16 cellular contexts compared by ENCODE assay signal in the genomic region with DNA sequence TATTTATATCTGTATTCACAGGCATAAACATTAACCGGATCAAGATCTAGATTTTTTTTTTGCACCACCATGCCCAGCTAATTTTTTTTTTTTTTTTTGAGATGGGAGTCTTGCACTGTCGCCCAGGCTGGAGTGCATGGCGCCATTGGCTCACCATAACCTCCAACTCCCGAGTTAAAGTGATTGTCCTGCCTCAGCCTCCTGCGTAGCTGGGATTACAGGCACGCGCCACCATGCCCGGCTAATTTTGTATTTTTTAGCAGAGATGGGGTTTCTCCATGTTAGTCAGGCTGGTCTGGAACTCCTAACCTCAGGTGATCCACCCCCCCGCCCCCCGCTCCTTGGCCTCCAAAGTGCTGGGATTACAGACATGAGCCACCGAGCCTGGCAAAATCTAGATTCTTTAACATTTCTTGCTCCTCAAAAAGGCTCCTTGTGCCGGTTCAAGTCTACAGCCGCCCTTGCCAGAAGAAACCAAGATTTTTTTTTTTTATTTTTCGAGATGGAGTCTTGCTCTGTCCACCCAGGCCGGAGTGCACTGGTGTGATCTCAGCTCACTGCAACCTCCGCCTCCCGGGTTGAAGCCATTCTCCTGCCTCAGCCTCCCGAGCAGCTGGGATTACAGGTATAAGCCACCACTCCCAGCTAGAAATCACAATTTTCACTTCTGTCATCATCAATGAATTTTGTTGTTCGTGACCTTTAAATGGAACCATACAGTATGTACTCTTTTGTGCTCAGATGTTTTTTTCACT. TPM values are rescaled to one million over a fixed set of nuclear protein-coding genes. Genes with fewer than 3 reads are reported as not detected.
A peak's percentile ranks its signal among the peaks of the same experiment; 100 is the strongest.
DNase-seq lines count a peak whose midpoint lies in the region; ATAC-seq, FAIRE-seq and TF ChIP-seq lines count a peak whose summit lies in the region.
"Had no signal": no experiment of that assay in that cellular context is flagged by ENCODE, and none has a peak within 500 bp of the region (broad histone marks: within the 10 kb centered on the region; RNA-seq: fewer than 3 reads in every experiment).

No MANE protein-coding gene starts in this region.

- H3K27ac Mint-ChIP-seq in activated CD4-positive, alpha-beta T cell treated with anti-CD3 and anti-CD28 coated beads, Interleukin-2, amount 10 ng/mL, durations not matched to agents 7 days and 5 days, result peak overlapping the region; percentile 82
- H3K27ac Mint-ChIP-seq in IgD-negative memory B cell, result peak overlapping the region; percentile 80 to 98 (median 93)
- peak overlapping the region; percentile 29 for H3K27ac Mint-ChIP-seq in central memory CD8-positive, alpha-beta T cell (ENCODE audit: low read depth)

- CTCF ChIA-PET in activated CD4-positive, alpha-beta T cell treated with anti-CD3 and anti-CD28 coated beads, Interleukin-2, amount 10 ng/mL, durations not matched to agents 7 days and 5 days (lab: Charles Lee), result interaction anchor here (0.9 to 1.8 kb wide), 4 partner anchors 8 to 40 kb away, joined by 3 to 4 read pairs (median 4); no protein-coding TSS in a partner anchor

- peaks cover 10% of the 10 kb centered on the region for H3K36me3 Mint-ChIP-seq in activated CD4-positive, alpha-beta T cell treated with anti-CD3 and anti-CD28 coated beads, Interleukin-2, amount 10 ng/mL, durations not matched to agents 7 days and 5 days (ENCODE audit: low read depth)
- H3K36me3 Mint-ChIP-seq in IgD-negative memory B cell, result no peaks in the 10 kb centered on the region
- H3K36me3 Mint-ChIP-seq in central memory CD8-positive, alpha-beta T cell (ENCODE audit: insufficient read depth), result peaks cover 8% of the 10 kb centered on the region

- no peak for TF ChIP-seq CTCF in sigmoid colon (IDR thresholded peaks at IDR 0.05)

- H3K36me3 ChIP-seq in sigmoid colon, result no peaks in the 10 kb centered on the region
- H3K36me3 ChIP-seq: SJSA1, thyroid gland had no signal

- no peak for TF ChIP-seq POLR2A in sigmoid colon (IDR thresholded peaks at IDR 0.05)

- no peak for DNase-seq in activated CD4-positive, alpha-beta T cell treated with anti-CD3 and anti-CD28 coated beads, Interleukin-2, amount 10 ng/mL, durations not matched to agents 7 days and 5 days
- DNase-seq in activated CD4-positive, alpha-beta T cell treated with anti-CD3 and anti-CD28 coated beads for 48 hours, result no peak
- no peak for DNase-seq in central memory CD8-positive, alpha-beta T cell (ENCODE audit: low spot score in 2 of 2)
- peak; percentile 40 for DNase-seq in sigmoid colon
- DNase-seq in NCI-H1694 treated with DMSO at 0.1 percent for 48 hours (lab: John Stamatoyannopoulos, UW), result no peak
- no peak for DNase-seq in GM19239 (ENCODE audit: insufficient read length, low spot score)
- no peak for DNase-seq in posterior vena cava (ENCODE audit: low spot score)
- DNase-seq: activated CD4-positive, CD25-positive, alpha-beta regulatory T cell; activated gamma-delta T cell; left cardiac atrium; NCI-H2171 treated with DMSO at 0.1 percent for 48 hours; NK-92 treated with Interleukin-12 subunit alpha and Interleukin-12 subunit beta, amount 100 ng/mL, for 24 hours; thyroid gland had no signal

- no peaks in the 10 kb centered on the region for H3K27me3 Mint-ChIP-seq in activated CD4-positive, alpha-beta T cell treated with anti-CD3 and anti-CD28 coated beads, Interleukin-2, amount 10 ng/mL, durations not matched to agents 7 days and 5 days
- no peaks in the 10 kb centered on the region for H3K27me3 Mint-ChIP-seq in IgD-negative memory B cell
- H3K27me3 Mint-ChIP-seq in central memory CD8-positive, alpha-beta T cell, result no peaks in the 10 kb centered on the region

- no peaks in the 10 kb centered on the region for H3K9me3 ChIP-seq in sigmoid colon
- H3K9me3 ChIP-seq: A549, SJSA1, thyroid gland had no signal

- POLR2A ChIA-PET in activated CD4-positive, alpha-beta T cell treated with anti-CD3 and anti-CD28 coated beads, Interleukin-2, amount 10 ng/mL, durations not matched to agents 7 days and 5 days (lab: Charles Lee), result no interaction called here

- WGBS in sigmoid colon, 2 donors, result 86 to 89% methylated on average over 19 of the region's 19 CpGs

- TF ChIP-seq EP300 in sigmoid colon (IDR thresholded peaks at IDR 0.05), result no peak

- peaks cover 0 to 17% (median 11%) of the 10 kb centered on the region in 4 donors for H3K4me1 ChIP-seq in sigmoid colon

- no peak for FAIRE-seq in GM19239 (lab: Jason Lieb, UNC)

- H3K4me1 Mint-ChIP-seq in activated CD4-positive, alpha-beta T cell treated with anti-CD3 and anti-CD28 coated beads, Interleukin-2, amount 10 ng/mL, durations not matched to agents 7 days and 5 days, result peaks cover 39% of the 10 kb centered on the region
- peaks cover 21 to 32% (median 28%) of the 10 kb centered on the region in 3 donors for H3K4me1 Mint-ChIP-seq in IgD-negative memory B cell
- H3K4me1 Mint-ChIP-seq in central memory CD8-positive, alpha-beta T cell, result peaks cover 22% of the 10 kb centered on the region

- H3K27ac ChIP-seq in sigmoid colon, result peak overlapping the region in 2 of 4 donors; percentile 3 to 23
- H3K27ac ChIP-seq: SJSA1, thyroid gland had no signal

- H3K4me3 ChIP-seq in sigmoid colon, result no peak overlapping the region
- H3K4me3 ChIP-seq: A549, SJSA1, thyroid gland had no signal

- H3K27me3 ChIP-seq in sigmoid colon, result no peaks in the 10 kb centered on the region
- H3K27me3 ChIP-seq: SJSA1, thyroid gland had no signal

- peak overlapping the region; percentile 87 for H3K4me3 Mint-ChIP-seq in activated CD4-positive, alpha-beta T cell treated with anti-CD3 and anti-CD28 coated beads, Interleukin-2, amount 10 ng/mL, durations not matched to agents 7 days and 5 days
- peak overlapping the region; percentile 49 to 87 (median 80) for H3K4me3 Mint-ChIP-seq in IgD-negative memory B cell
- H3K4me3 Mint-ChIP-seq in central memory CD8-positive, alpha-beta T cell, result no peak overlapping the region

- H3K9me3 Mint-ChIP-seq in activated CD4-positive, alpha-beta T cell treated with anti-CD3 and anti-CD28 coated beads, Interleukin-2, amount 10 ng/mL, durations not matched to agents 7 days and 5 days, result no peaks in the 10 kb centered on the region
- H3K9me3 Mint-ChIP-seq in IgD-negative memory B cell, result peaks cover 0 to 3% (median 0%) of the 10 kb centered on the region in 3 donors
- H3K9me3 Mint-ChIP-seq in central memory CD8-positive, alpha-beta T cell, result no peaks in the 10 kb centered on the region

- ATAC-seq in central memory CD8-positive, alpha-beta T cell (replicated peaks; ENCODE audit: extremely low read depth, poor library complexity, severe bottlenecking), result no peak
- ATAC-seq: A549, left cardiac atrium had no signal

- intact Hi-C loops in sigmoid colon (cut with DNase I), result loop anchor here (5.0 kb wide), 1 partner anchor 54 kb away; no protein-coding TSS in a partner anchor
- intact Hi-C loops in posterior vena cava (cut with DNase I), result no loop called here

RNA-seq across cellular contexts. Expression of a gene that starts 36.9 kb away (rescaled TPM):
- total RNA-seq in activated CD4-positive, alpha-beta T cell treated with anti-CD3 and anti-CD28 coated beads, Interleukin-2, amount 10 ng/mL, durations not matched to agents 7 days and 5 days, result 100 to 1,000 TPM; 227 to 230 TPM
- polyA plus RNA-seq in IgD-negative memory B cell (65.3 TPM), sigmoid colon (10 to 100 TPM in 1 of 3 donors, 1 to 10 TPM in 2; 3.0 to 12.6 (median 6.0) TPM)
- total RNA-seq in sigmoid colon (100 to 1,000 TPM in 1 of 4 donors, 10 to 100 TPM in 3; 12.8 to 110 (median 30.9) TPM), posterior vena cava (100 to 1,000 TPM in 1 of 2 donors, 10 to 100 TPM in 1; 74.3 to 103 TPM)

RNA-seq across cellular contexts. Expression of a gene that starts 59.6 kb away (rescaled TPM):
- total RNA-seq in activated CD4-positive, alpha-beta T cell treated with anti-CD3 and anti-CD28 coated beads, Interleukin-2, amount 10 ng/mL, durations not matched to agents 7 days and 5 days, result 10 to 100 TPM; 21.4 to 22.5 TPM
- polyA plus RNA-seq in IgD-negative memory B cell (11.6 TPM), sigmoid colon (1 to 10 TPM; 2.8 to 8.6 (median 4.8) TPM)
- total RNA-seq in sigmoid colon (10 to 100 TPM; 12.5 to 17.1 (median 15.7) TPM), posterior vena cava (10 to 100 TPM; 20.4 to 23.8 TPM)

Comparison
In these comparisons a context has a peak if more than half of its experiments do, and no peak if none do; other contexts are left out.
1. H3K27ac Mint-ChIP-seq: peak in every context shown above with its lines; median percentile 93 in IgD-negative memory B cell; 82 in activated CD4-positive, alpha-beta T cell treated with anti-CD3 and anti-CD28 coated beads, Interleukin-2, amount 10 ng/mL, durations not matched to agents 7 days and 5 days; 29 in central memory CD8-positive, alpha-beta T cell.